In the genomic region with DNA sequence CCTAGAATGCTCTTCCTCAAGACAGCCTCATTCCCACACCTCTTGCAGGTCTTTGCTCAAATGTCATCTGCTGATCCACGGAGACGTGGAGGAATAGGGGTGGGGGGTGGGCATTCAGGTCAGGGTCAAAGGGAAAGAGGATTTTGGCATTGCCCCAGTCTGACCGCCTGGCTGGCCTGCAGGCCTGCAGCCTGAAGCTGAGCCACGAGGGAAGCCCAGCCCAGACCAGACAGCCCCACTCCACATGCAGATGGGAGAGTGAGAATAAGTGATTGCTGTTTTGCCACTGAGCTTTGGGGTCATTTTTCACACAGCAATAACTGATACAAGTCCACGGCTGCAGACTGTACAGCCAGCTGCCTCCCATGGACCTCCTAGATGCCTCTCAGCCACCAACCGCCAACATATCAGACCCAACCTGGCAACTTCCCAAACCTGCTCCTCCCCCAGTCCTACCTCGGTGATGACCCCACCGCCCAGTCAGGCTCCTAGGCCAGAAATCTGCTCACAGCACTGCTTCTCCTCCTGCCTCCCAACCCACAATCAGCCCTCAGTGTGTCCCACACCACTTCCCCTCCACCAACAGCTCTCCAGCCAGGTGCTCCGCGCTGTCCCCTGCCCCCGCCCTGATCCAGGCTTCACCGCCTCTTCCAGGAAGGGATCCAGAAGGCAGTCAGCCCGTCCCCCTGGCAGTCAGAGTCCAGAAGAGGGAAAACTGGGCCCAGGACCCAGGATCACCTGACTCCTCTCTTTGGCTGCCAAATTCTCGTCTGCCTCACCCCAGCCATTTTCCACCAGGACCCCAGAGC, we compare ENCODE assay signal across 16 cellular contexts. TPM values are rescaled to one million over a fixed set of nuclear protein-coding genes. Genes with fewer than 3 reads are reported as not detected.
DNase-seq lines count a peak whose midpoint lies in the region; ATAC-seq and TF ChIP-seq lines count a peak whose summit lies in the region.
"Had no signal": no experiment of that assay in that cellular context is flagged by ENCODE, and none has a peak within 500 bp of the region (broad histone marks: within the 10 kb centered on the region; RNA-seq: fewer than 3 reads in every experiment).

No MANE protein-coding gene starts in this region.

- no peak for DNase-seq in WTC11 (ENCODE audit: low spot score)
- peak; percentile 58 for DNase-seq in testis
- DNase-seq: activated CD4-positive, alpha-beta T cell treated with anti-CD3 and anti-CD28 coated beads for 48 hours; activated T-cell treated with anti-CD3 and anti-CD28 coated beads, Interleukin-2, amount 50 U/mL, for 1 hour; foreskin melanocyte; NCI-H524 treated with DMSO at 0.1 percent for 48 hours had no signal

- TF ChIP-seq RAD21 in liver (IDR thresholded peaks at IDR 0.05), result no peak

- H3K4me1 ChIP-seq in liver (ENCODE audit: control insufficient read depth in 4 of 4, insufficient read depth in 4 of 4, low read length in 3 of 4) (peaks cover 9 to 17% (median 11%) of the 10 kb centered on the region in 4 donors), testis (peaks cover 15% of the 10 kb centered on the region)

- WGBS in liver, result 39% methylated on average over 14 of the region's 14 CpGs
- WGBS in testis, 2 donors, result 54 to 61% methylated on average over 10 to 14 of the region's 14 CpGs

- intact Hi-C loops in testis (cut with DNase I; ENCODE audit: low total_unique reads), result loop anchor here (10.0 kb wide), 1 partner anchor 58 kb away; the partner anchor contains the start of gene BPI

- H3K27me3 ChIP-seq in liver (ENCODE audit: control insufficient read depth in 4 of 4, insufficient read depth in 4 of 4, low read length in 3 of 4), result no peaks in the 10 kb centered on the region
- no peaks in the 10 kb centered on the region for H3K27me3 ChIP-seq in testis

- H3K4me3 ChIP-seq in liver (ENCODE audit: low read depth in 1 of 3, low read length in 3 of 3) (no peak overlapping the region), testis (no peak overlapping the region)
- H3K4me3 ChIP-seq: GM12878 had no signal

- H3K9me3 Mint-ChIP-seq in WTC11, result peaks cover 45% of the 10 kb centered on the region

- no peak for TF ChIP-seq CTCF in WTC11 (IDR thresholded peaks at IDR 0.05)
- TF ChIP-seq CTCF in liver (IDR thresholded peaks at IDR 0.05; ENCODE audit: low read depth, low read length, missing input control), result no peak
- TF ChIP-seq CTCF in testis (IDR thresholded peaks at IDR 0.05), result no peak

- CTCF ChIA-PET in WTC11 (lab: Charles Lee), result interaction anchor here (1.2 kb wide), 1 partner anchor 58 kb away, joined by 4 read pairs; no protein-coding TSS in a partner anchor

- no peak for TF ChIP-seq POLR2A in testis (IDR thresholded peaks at IDR 0.05)

- H3K9ac ChIP-seq in liver (ENCODE audit: low read depth in 1 of 2, low read length in 2 of 2), result no peak overlapping the region

- no peak overlapping the region for H3K27ac Mint-ChIP-seq in WTC11
- H3K27ac Mint-ChIP-seq: T-helper 1 cell treated with Interleukin-12 subunit alpha and Interleukin-12 subunit beta and Interleukin-4 antibody, amounts not matched to agents 30 μg/mL and 1 μg/mL, for 36 hours had no signal

- peaks cover 4 to 14% (median 5%) of the 10 kb centered on the region in 4 donors for H3K9me3 ChIP-seq in liver (ENCODE audit: control insufficient read depth in 4 of 4, low read length in 3 of 4)
- H3K9me3 ChIP-seq in testis, result no peaks in the 10 kb centered on the region

- POLR2A ChIA-PET in WTC11 (lab: Charles Lee), result no interaction called here

- peaks cover 28% of the 10 kb centered on the region for H3K36me3 Mint-ChIP-seq in WTC11

- H3K4me3 Mint-ChIP-seq in WTC11, result no peak overlapping the region
- H3K4me3 Mint-ChIP-seq: T-helper 1 cell treated with Interleukin-12 subunit alpha and Interleukin-12 subunit beta and Interleukin-4 antibody, amounts not matched to agents 30 μg/mL and 1 μg/mL, for 36 hours had no signal

- no peaks in the 10 kb centered on the region for H3K36me3 ChIP-seq in liver (ENCODE audit: control insufficient read depth in 4 of 4, insufficient read depth in 3 of 4, low read depth in 1 of 4, low read length in 3 of 4)
- H3K36me3 ChIP-seq in testis (ENCODE audit: low read depth, missing control alignments), result no peaks in the 10 kb centered on the region

- 0 out of 2 replicates have a peak, but pooled peaks have one; percentile 24 for ATAC-seq in WTC11
- ATAC-seq in esophagus mucosa, result peak; percentile 22
- no peak for ATAC-seq in HG03460 (IDR thresholded peaks at IDR 0.05; ENCODE audit: unreplicated experiment)
- ATAC-seq in GM18511 (IDR thresholded peaks at IDR 0.05; ENCODE audit: unreplicated experiment), result no peak
- no peak for ATAC-seq in GM19351 (IDR thresholded peaks at IDR 0.05; ENCODE audit: unreplicated experiment)
- ATAC-seq: GM12878 had no signal

- peaks cover 10% of the 10 kb centered on the region; the same call in 1 of the 2 replicates for H3K4me1 Mint-ChIP-seq in WTC11

- H3K27me3 Mint-ChIP-seq in WTC11 (ENCODE audit: low read depth), result peaks cover 14% of the 10 kb centered on the region

- peak overlapping the region; percentile 9 to 53 for H3K27ac ChIP-seq in liver (ENCODE audit: low read depth in 1 of 2, low read length in 2 of 2)
- peak overlapping the region; percentile 50 to 92 for H3K27ac ChIP-seq in testis
- H3K27ac ChIP-seq: C4-2B had no signal

TF ChIP-seq in WTC11, 78 proteins besides CTCF, POLR2A, EP300 and RAD21 (continues in another document):
- TF ChIP-seq ZNF121 (CRISPR knock-in tag; IDR thresholded peaks at IDR 0.05) (no peak), NR2C2 (CRISPR knock-in tag; IDR thresholded peaks at IDR 0.05) (no peak), JAZF1 (CRISPR knock-in tag; IDR thresholded peaks at IDR 0.05) (no peak), MYBL2 (CRISPR knock-in tag; IDR thresholded peaks at IDR 0.05) (no peak), GRHL2 (CRISPR knock-in tag; IDR thresholded peaks at IDR 0.05; ENCODE audit: insufficient replicate concordance, severe bottlenecking) (no peak)

TF ChIP-seq in liver, 16 proteins besides CTCF, POLR2A, EP300 and RAD21 (continues in another document):
- TF ChIP-seq TAF1 (conservative IDR thresholded peaks at IDR 0.05) (no peak), FOXA2 (IDR thresholded peaks at IDR 0.05) (no peak), JUND (IDR thresholded peaks at IDR 0.05) (no peak), EGR1 (IDR thresholded peaks at IDR 0.05; ENCODE audit: low read depth in 2 of 2) (no peak), YY1 (IDR thresholded peaks at IDR 0.05) (no peak), NR2F2 (IDR thresholded peaks at IDR 0.05) (no peak), HNF4A (conservative IDR thresholded peaks at IDR 0.05) (peak; percentile 74 to 75), REST (IDR thresholded peaks at IDR 0.05) (peak; percentile 28), FOXA1 (IDR thresholded peaks at IDR 0.05) (no peak), RXRA (IDR thresholded peaks at IDR 0.05) (peak; percentile 53 to 73)
- TF ChIP-seq, protein P1, sequence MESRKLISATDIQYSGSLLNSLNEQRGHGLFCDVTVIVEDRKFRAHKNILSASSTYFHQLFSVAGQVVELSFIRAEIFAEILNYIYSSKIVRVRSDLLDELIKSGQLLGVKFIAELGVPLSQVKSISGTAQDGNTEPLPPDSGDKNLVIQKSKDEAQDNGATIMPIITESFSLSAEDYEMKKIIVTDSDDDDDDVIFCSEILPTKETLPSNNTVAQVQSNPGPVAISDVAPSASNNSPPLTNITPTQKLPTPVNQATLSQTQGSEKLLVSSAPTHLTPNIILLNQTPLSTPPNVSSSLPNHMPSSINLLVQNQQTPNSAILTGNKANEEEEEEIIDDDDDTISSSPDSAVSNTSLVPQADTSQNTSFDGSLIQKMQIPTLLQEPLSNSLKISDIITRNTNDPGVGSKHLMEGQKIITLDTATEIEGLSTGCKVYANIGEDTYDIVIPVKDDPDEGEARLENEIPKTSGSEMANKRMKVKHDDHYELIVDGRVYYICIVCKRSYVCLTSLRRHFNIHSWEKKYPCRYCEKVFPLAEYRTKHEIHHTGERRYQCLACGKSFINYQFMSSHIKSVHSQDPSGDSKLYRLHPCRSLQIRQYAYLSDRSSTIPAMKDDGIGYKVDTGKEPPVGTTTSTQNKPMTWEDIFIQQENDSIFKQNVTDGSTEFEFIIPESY (IDR thresholded peaks at IDR 0.05), result no peak

RNA-seq across cellular contexts. Expression of gene KIAA1755, which starts 14.0 kb away (rescaled TPM):
- 0.16 to 0.50 TPM (median 0.27 TPM) in 3 replicates for total RNA-seq in WTC11 (2021)
- total RNA-seq in esophagus mucosa, result 0.32 TPM
- 1 to 10 TPM in 1 of 2 donors, under 1 TPM in 1; 0.09 to 1.4 TPM for total RNA-seq in liver
- polyA plus RNA-seq in liver, result 1 to 10 TPM in 1 of 2 donors, under 1 TPM in 1; 0.29 to 1.3 TPM
- total RNA-seq in testis, result 1 to 10 TPM; 7.6 to 9.6 TPM
- 5.2 TPM for polyA plus RNA-seq in testis (ENCODE audit: insufficient read depth, low read depth, low replicate concordance)
- total RNA-seq: GM12878 had no signal
- polyA plus RNA-seq: GM12878 had no signal

RNA-seq across cellular contexts. Expression of gene BPI, which starts 57.4 kb away (rescaled TPM):
- total RNA-seq in WTC11 (2021) (not detected in 3 replicates), esophagus mucosa (not detected), liver (10 to 100 TPM in 1 of 2 donors, under 1 TPM in 1; 0.08 to 10.3 TPM), testis (10 to 100 TPM in 1 of 2 donors, 1 to 10 TPM in 1; 9.3 to 17.5 TPM)
- polyA plus RNA-seq in liver (under 1 TPM in 1 of 2 donors, not detected in 1; 0.37 TPM), testis (ENCODE audit: insufficient read depth, low read depth, low replicate concordance) (29.0 TPM)
- total RNA-seq: Daoy, GM12878, pulmonary artery endothelial cell had no signal
- polyA plus RNA-seq: GM12878 had no signal

Comparison
In these comparisons a context has a peak if more than half of its experiments do, and no peak if none do; other contexts are left out.
1. ATAC-seq: peak in WTC11 (single experiment) and esophagus mucosa (single experiment); none in HG03460 (single experiment), GM18511 (single experiment) and GM19351 (single experiment).